In genomic region chr17:69430488-69430887, GRCh38 we compare ENCODE assay signal across 1 cellular context.
TF ChIP-seq lines count a peak whose summit lies in the region.

No MANE protein-coding gene starts in this region.

TF ChIP-seq in SK-N-SH, 30 proteins besides CTCF, POLR2A, EP300 and RAD21 (continued from another document):
- no peak for TF ChIP-seq USF1 (IDR thresholded peaks at IDR 0.05; ENCODE audit: borderline replicate concordance, low read depth)
- no peak for TF ChIP-seq ELF1 (IDR thresholded peaks at IDR 0.05)
- peak; percentile 91 for TF ChIP-seq TCF12 (IDR thresholded peaks at IDR 0.05)
- no peak for TF ChIP-seq EZH2phosphoT487 (IDR thresholded peaks at IDR 0.05; ENCODE audit: borderline replicate concordance, low read depth)
- peak; percentile 85 for TF ChIP-seq PBX3 (IDR thresholded peaks at IDR 0.05)
- no peak for TF ChIP-seq CHD2 (IDR thresholded peaks at IDR 0.05; ENCODE audit: low read length, partially characterized antibody)
